Comparison of ENCODE assay signal across 8 cellular contexts in the genomic region with DNA sequence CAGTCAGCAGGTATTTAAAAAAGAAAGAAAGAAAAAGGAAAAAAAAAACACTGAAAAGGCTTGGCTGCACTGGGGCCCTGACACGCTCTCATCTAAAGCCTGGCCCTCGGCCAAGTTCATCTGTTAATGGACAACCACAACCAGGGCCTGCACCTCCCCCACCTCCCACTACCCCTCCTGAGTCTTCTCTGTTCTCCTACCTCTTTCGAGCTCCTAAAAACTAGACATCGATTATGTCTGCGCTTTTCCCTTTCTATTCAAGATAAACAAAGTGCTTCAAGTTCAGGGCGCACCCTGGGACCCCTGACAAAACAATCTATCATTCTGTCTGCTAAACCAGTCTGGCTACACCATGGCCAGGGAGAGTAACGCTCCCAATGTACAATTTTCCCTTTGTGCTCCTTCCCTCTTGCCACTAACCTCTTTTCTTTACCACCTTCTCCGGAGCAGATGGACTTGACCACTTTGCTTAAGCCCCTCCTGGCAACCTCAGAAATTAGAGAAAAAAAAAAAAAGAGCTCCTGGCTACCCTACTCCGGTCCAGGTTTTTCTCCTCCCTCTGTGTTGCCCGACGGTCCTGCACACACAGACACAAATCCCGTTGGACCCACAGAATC. TPM values are rescaled to one million over a fixed set of nuclear protein-coding genes. Genes with fewer than 3 reads are reported as not detected.
A peak's percentile ranks its signal among the peaks of the same experiment; 100 is the strongest.
DNase-seq lines count a peak whose midpoint lies in the region; ATAC-seq, FAIRE-seq and TF ChIP-seq lines count a peak whose summit lies in the region.

No MANE protein-coding gene starts in this region.

- H4K20me1 ChIP-seq in astrocyte (ENCODE audit: insufficient read depth, low read length) = peaks cover 23% of the 10 kb centered on the region

- TF ChIP-seq CTCF in GM12864 (IDR thresholded peaks at IDR 0.05; ENCODE audit: low read depth, low read length, missing control alignments) (no peak), astrocyte (IDR thresholded peaks at IDR 0.05; ENCODE audit: insufficient read depth, low read depth, low read length) (no peak)

- H3K9me3 ChIP-seq in astrocyte (ENCODE audit: insufficient read depth, low read depth, low read length) (no peaks in the 10 kb centered on the region), muscle layer of duodenum (ENCODE audit: control insufficient read depth in 1 of 2, low read length in 2 of 2) (no peaks in the 10 kb centered on the region)

- peak overlapping the region; percentile 54 for H3K4me3 Mint-ChIP-seq in astrocyte (ENCODE audit: unreplicated experiment)

- peak overlapping the region; percentile 49 for H3K27ac Mint-ChIP-seq in astrocyte (ENCODE audit: unreplicated experiment)

- peak overlapping the region; percentile 6 for H3K4me3 ChIP-seq in GM12864 (ENCODE audit: low read depth, low read length)
- H3K4me3 ChIP-seq in astrocyte (ENCODE audit: insufficient read depth, low read depth, low read length) = peak overlapping the region; percentile 7
- peak overlapping the region in 1 of 2 donors; percentile 28 for H3K4me3 ChIP-seq in muscle layer of duodenum (ENCODE audit: low read depth in 1 of 2, low read length in 2 of 2)

- no peak overlapping the region for H3K9ac ChIP-seq in astrocyte (ENCODE audit: low read length)

- peak overlapping the region; percentile 78 for H3K4me2 ChIP-seq in astrocyte (ENCODE audit: low read length)

- H3K27ac ChIP-seq in astrocyte (ENCODE audit: low read depth, low read length) = no peak overlapping the region
- peak overlapping the region; percentile 37 for H3K27ac ChIP-seq in muscle layer of duodenum (ENCODE audit: low read length)

- FAIRE-seq in astrocyte (lab: Jason Lieb, UNC) (no peak), RCC 7860 (lab: Jason Lieb, UNC) (no peak)

- H3K4me1 ChIP-seq in astrocyte (ENCODE audit: insufficient read depth, low read length) (peaks cover 19% of the 10 kb centered on the region), muscle layer of duodenum (ENCODE audit: control insufficient read depth in 1 of 2, insufficient read depth in 2 of 2, low read length in 2 of 2) (peaks cover 5 to 15% of the 10 kb centered on the region in 2 donors)

- H2AFZ ChIP-seq in astrocyte (ENCODE audit: low read depth, low read length) = peak overlapping the region; percentile 48

- H3K27me3 ChIP-seq in astrocyte (ENCODE audit: insufficient read depth, low read length) (no peaks in the 10 kb centered on the region), muscle layer of duodenum (ENCODE audit: low read depth, low read length) (no peaks in the 10 kb centered on the region)

- H3K9me3 Mint-ChIP-seq in astrocyte (ENCODE audit: unreplicated experiment) = no peaks in the 10 kb centered on the region

- DNase-seq in GM12864 (ENCODE audit: low read depth) (no peak), NCI-H1694 treated with DMSO at 0.1 percent for 48 hours (lab: John Stamatoyannopoulos, UW) (peak; percentile 76), astrocyte (ENCODE audit: low read depth) (peak; percentile 51), HCEC 1CT (no peak), RCC 7860 (ENCODE audit: low spot score) (no peak)
- DNase-seq in effector CD8-positive, alpha-beta T cell (lab: John Stamatoyannopoulos, UW) = no peak

- peak; percentile 66 for ATAC-seq in HG02852 (IDR thresholded peaks at IDR 0.05; ENCODE audit: unreplicated experiment)

- H3K27me3 Mint-ChIP-seq in astrocyte (ENCODE audit: low read depth, unreplicated experiment) = no peaks in the 10 kb centered on the region

- H3K79me2 ChIP-seq in astrocyte (ENCODE audit: insufficient read depth, low read length) = peaks cover 39% of the 10 kb centered on the region

- peaks cover 17% of the 10 kb centered on the region for H3K36me3 Mint-ChIP-seq in astrocyte (ENCODE audit: low read depth, unreplicated experiment)

- H3K4me1 Mint-ChIP-seq in astrocyte (ENCODE audit: low read depth, unreplicated experiment) = peaks cover 63% of the 10 kb centered on the region

- no peaks in the 10 kb centered on the region for H3K36me3 ChIP-seq in astrocyte (ENCODE audit: insufficient read depth, low read length)
- no peaks in the 10 kb centered on the region for H3K36me3 ChIP-seq in muscle layer of duodenum (ENCODE audit: control insufficient read depth in 1 of 2, insufficient read depth in 2 of 2, low read length in 2 of 2)

RNA-seq across cellular contexts. Expression of gene BCL11A, which starts 22.7 kb away (rescaled TPM):
- total RNA-seq in astrocyte = 29.8 and 32.0 TPM in 2 replicates

Comparison
In these comparisons a context has a peak if more than half of its experiments do, and no peak if none do; other contexts are left out.
1. DNase-seq: peak in NCI-H1694 treated with DMSO at 0.1 percent for 48 hours (single experiment) and astrocyte (single experiment); none in GM12864 (single experiment), HCEC 1CT (single experiment), RCC 7860 (single experiment) and effector CD8-positive, alpha-beta T cell (single experiment).